In genomic region chr1:66341446-66342089, GRCh38 we compare ENCODE assay signal across 14 cellular contexts.
DNase-seq lines count a peak whose midpoint lies in the region; ATAC-seq, FAIRE-seq and TF ChIP-seq lines count a peak whose summit lies in the region.
"Had no signal": no experiment of that assay in that cellular context is flagged by ENCODE, and none has a peak within 500 bp of the region (broad histone marks: within the 10 kb centered on the region; RNA-seq: fewer than 3 reads in every experiment).

No MANE protein-coding gene starts in this region.

- no peak for DNase-seq in left ventricle myocardium inferior
- DNase-seq in left cardiac atrium, result no peak
- no peak for DNase-seq in OCI-LY7 (ENCODE audit: low spot score)
- DNase-seq in endothelial cell (ENCODE audit: low spot score), result no peak
- no peak for DNase-seq in NCI-H1694 (lab: John Stamatoyannopoulos, UW)
- no peak for DNase-seq in frontal cortex (ENCODE audit: low spot score in 2 of 2)
- no peak for DNase-seq in hypothalamus (lab: John Stamatoyannopoulos, UW)
- DNase-seq: cerebellar nuclear complex, NCI-H1694 treated with DMSO at 0.1 percent for 48 hours, NCI-H82, SHP77 treated with DMSO at 0.1 percent for 48 hours, WERI-Rb-1 had no signal

- no peaks in the 10 kb centered on the region for H3K9me2 ChIP-seq in OCI-LY7 (ENCODE audit: insufficient read depth, low read length)

- POLR2A ChIA-PET in OCI-LY7 (lab: Charles Lee), result interaction anchor here (0.8 to 7.3 kb wide), 23 partner anchors 7 to 428 kb away, joined by 3 to 97 read pairs (median 6); no protein-coding TSS in a partner anchor

- H3K4me2 ChIP-seq in OCI-LY7 (ENCODE audit: low read length), result peak overlapping the region; percentile 72

- H3K27me3 Mint-ChIP-seq in endothelial cell (ENCODE audit: unreplicated experiment), result no peaks in the 10 kb centered on the region

- H3K79me2 ChIP-seq in OCI-LY7 (ENCODE audit: insufficient read depth, low read depth, low read length), result peaks cover 95% of the 10 kb centered on the region
- H3K79me2 ChIP-seq: parathyroid adenoma had no signal

- H3K4me3 Mint-ChIP-seq in endothelial cell (ENCODE audit: unreplicated experiment), result peak overlapping the region; percentile 7

- H3K4me3 ChIP-seq in left ventricle myocardium inferior (no peak overlapping the region), OCI-LY7 (ENCODE audit: low read depth, low read length, poor library complexity, severe bottlenecking) (peak overlapping the region; percentile 21)

- no peak for FAIRE-seq in frontal cortex (lab: Jason Lieb, UNC)

- H3K4me1 Mint-ChIP-seq in endothelial cell (ENCODE audit: unreplicated experiment), result peaks cover 66% of the 10 kb centered on the region

- H3K9me3 Mint-ChIP-seq in endothelial cell (ENCODE audit: unreplicated experiment), result no peaks in the 10 kb centered on the region

- intact Hi-C loops in left ventricle myocardium inferior (cut with micrococcal nuclease), result no loop called here
- intact Hi-C loops in left cardiac atrium (cut with DNase I), result no loop called here
- intact Hi-C loops in OCI-LY7 (cut with micrococcal nuclease; ENCODE audit: unreplicated experiment), result no loop called here

- peaks cover 5% of the 10 kb centered on the region for H3K36me3 Mint-ChIP-seq in endothelial cell (ENCODE audit: low read depth, unreplicated experiment)

- CTCF ChIA-PET in OCI-LY7 (lab: Charles Lee; ENCODE audit: unreplicated experiment), result no interaction called here

- H3K27ac Mint-ChIP-seq in endothelial cell (ENCODE audit: unreplicated experiment), result peak overlapping the region; percentile 55

- TF ChIP-seq CTCF in left ventricle myocardium inferior (IDR thresholded peaks at IDR 0.05; ENCODE audit: borderline replicate concordance), result no peak
- TF ChIP-seq CTCF in OCI-LY7 (conservative IDR thresholded peaks at IDR 0.05; ENCODE audit: low read length), result no peak
- no peak for TF ChIP-seq CTCF in endothelial cell (IDR thresholded peaks at IDR 0.05; ENCODE audit: unreplicated experiment)

- H4K20me1 ChIP-seq in OCI-LY7 (ENCODE audit: insufficient read depth, low read length), result no peaks in the 10 kb centered on the region

- no peak for ATAC-seq in left cardiac atrium

- peak overlapping the region; percentile 41; the same call in 1 of the 2 replicates for H2AFZ ChIP-seq in OCI-LY7 (ENCODE audit: low read length)
- H2AFZ ChIP-seq: parathyroid adenoma had no signal

- no peaks in the 10 kb centered on the region for H3K36me3 ChIP-seq in left ventricle myocardium inferior
- peaks cover 13% of the 10 kb centered on the region for H3K36me3 ChIP-seq in OCI-LY7 (ENCODE audit: insufficient read depth, low read length)
- H3K36me3 ChIP-seq: WERI-Rb-1 had no signal

- H3K27ac ChIP-seq in left ventricle myocardium inferior (replicated peaks) (peak overlapping the region; percentile 4), OCI-LY7 (ENCODE audit: low read depth, low read length, poor library complexity, severe bottlenecking) (peak overlapping the region; percentile 47), temporal lobe (ENCODE audit: low read depth, low read length) (peak overlapping the region; percentile 7)
- H3K27ac ChIP-seq: parathyroid adenoma, WERI-Rb-1 had no signal

- BruUV-seq in OCI-LY7 (replicated peaks; lab: Mats Ljungman, UMichigan), result no TSS peak

- H3K27me3 ChIP-seq in left ventricle myocardium inferior (ENCODE audit: low read depth), result no peaks in the 10 kb centered on the region

- H3K4me1 ChIP-seq in left ventricle myocardium inferior (peaks cover 88% of the 10 kb centered on the region), OCI-LY7 (ENCODE audit: insufficient read depth, low read length, poor library complexity, severe bottlenecking) (peaks cover 82% of the 10 kb centered on the region)
- H3K4me1 ChIP-seq: parathyroid adenoma had no signal

- no peaks in the 10 kb centered on the region for H3K9me3 ChIP-seq in left ventricle myocardium inferior (replicated peaks)
- H3K9me3 ChIP-seq in OCI-LY7 (ENCODE audit: low read length), result peaks cover 7% of the 10 kb centered on the region; the same call in 1 of the 2 replicates
